Comparison of ENCODE assay signal across 2 cellular contexts in the genomic region with DNA sequence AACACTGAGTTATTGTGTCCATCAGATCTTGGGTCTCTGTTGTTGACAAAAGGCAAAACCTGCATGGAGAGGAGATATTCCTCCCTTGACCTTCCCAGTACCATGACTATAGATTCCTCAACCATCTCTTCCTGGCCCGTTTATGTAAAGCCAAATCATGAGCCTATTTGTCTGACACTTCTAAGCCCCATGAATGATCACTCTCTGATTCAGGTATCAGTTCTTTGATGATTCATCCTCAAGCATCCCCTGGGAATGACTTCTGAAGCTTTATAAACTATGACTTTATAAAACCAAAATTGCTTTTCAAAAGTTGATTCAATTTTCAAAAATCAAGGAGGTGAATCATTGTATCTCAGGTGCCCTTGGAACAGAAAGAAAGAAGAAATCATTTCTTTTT.
A peak's percentile ranks its signal among the peaks of the same experiment; 100 is the strongest.
TF ChIP-seq lines count a peak whose summit lies in the region.

No MANE protein-coding gene starts in this region.

TF ChIP-seq in A549, 52 proteins besides CTCF, POLR2A, EP300 and RAD21 (continued from another document):
- TF ChIP-seq, protein P1, sequence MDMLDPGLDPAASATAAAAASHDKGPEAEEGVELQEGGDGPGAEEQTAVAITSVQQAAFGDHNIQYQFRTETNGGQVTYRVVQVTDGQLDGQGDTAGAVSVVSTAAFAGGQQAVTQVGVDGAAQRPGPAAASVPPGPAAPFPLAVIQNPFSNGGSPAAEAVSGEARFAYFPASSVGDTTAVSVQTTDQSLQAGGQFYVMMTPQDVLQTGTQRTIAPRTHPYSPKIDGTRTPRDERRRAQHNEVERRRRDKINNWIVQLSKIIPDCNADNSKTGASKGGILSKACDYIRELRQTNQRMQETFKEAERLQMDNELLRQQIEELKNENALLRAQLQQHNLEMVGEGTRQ (IDR thresholded peaks at IDR 0.05): no peak
- no peak for TF ChIP-seq BHLHE40 (IDR thresholded peaks at IDR 0.05; ENCODE audit: low read depth, low read length)
- TF ChIP-seq EHMT2 (IDR thresholded peaks at IDR 0.05; ENCODE audit: low read depth): no peak
- TF ChIP-seq RFX5 (IDR thresholded peaks at IDR 0.05): no peak
- TF ChIP-seq FOSB (CRISPR knock-in tag; IDR thresholded peaks at IDR 0.05): no peak
- TF ChIP-seq, protein P2, sequence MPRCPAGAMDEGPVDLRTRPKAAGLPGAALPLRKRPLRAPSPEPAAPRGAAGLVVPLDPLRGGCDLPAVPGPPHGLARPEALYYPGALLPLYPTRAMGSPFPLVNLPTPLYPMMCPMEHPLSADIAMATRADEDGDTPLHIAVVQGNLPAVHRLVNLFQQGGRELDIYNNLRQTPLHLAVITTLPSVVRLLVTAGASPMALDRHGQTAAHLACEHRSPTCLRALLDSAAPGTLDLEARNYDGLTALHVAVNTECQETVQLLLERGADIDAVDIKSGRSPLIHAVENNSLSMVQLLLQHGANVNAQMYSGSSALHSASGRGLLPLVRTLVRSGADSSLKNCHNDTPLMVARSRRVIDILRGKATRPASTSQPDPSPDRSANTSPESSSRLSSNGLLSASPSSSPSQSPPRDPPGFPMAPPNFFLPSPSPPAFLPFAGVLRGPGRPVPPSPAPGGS (IDR thresholded peaks at IDR 0.05): no peak
- TF ChIP-seq, protein P3, sequence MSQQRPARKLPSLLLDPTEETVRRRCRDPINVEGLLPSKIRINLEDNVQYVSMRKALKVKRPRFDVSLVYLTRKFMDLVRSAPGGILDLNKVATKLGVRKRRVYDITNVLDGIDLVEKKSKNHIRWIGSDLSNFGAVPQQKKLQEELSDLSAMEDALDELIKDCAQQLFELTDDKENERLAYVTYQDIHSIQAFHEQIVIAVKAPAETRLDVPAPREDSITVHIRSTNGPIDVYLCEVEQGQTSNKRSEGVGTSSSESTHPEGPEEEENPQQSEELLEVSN (IDR thresholded peaks at IDR 0.05; ENCODE audit: borderline replicate concordance, low read depth): no peak
- TF ChIP-seq SREBF2 (IDR thresholded peaks at IDR 0.05): no peak

TF ChIP-seq in HCT116, 20 proteins besides CTCF, POLR2A, EP300 and RAD21 (continued from another document):
- TF ChIP-seq, protein P4, sequence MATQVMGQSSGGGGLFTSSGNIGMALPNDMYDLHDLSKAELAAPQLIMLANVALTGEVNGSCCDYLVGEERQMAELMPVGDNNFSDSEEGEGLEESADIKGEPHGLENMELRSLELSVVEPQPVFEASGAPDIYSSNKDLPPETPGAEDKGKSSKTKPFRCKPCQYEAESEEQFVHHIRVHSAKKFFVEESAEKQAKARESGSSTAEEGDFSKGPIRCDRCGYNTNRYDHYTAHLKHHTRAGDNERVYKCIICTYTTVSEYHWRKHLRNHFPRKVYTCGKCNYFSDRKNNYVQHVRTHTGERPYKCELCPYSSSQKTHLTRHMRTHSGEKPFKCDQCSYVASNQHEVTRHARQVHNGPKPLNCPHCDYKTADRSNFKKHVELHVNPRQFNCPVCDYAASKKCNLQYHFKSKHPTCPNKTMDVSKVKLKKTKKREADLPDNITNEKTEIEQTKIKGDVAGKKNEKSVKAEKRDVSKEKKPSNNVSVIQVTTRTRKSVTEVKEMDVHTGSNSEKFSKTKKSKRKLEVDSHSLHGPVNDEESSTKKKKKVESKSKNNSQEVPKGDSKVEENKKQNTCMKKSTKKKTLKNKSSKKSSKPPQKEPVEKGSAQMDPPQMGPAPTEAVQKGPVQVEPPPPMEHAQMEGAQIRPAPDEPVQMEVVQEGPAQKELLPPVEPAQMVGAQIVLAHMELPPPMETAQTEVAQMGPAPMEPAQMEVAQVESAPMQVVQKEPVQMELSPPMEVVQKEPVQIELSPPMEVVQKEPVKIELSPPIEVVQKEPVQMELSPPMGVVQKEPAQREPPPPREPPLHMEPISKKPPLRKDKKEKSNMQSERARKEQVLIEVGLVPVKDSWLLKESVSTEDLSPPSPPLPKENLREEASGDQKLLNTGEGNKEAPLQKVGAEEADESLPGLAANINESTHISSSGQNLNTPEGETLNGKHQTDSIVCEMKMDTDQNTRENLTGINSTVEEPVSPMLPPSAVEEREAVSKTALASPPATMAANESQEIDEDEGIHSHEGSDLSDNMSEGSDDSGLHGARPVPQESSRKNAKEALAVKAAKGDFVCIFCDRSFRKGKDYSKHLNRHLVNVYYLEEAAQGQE (IDR thresholded peaks at IDR 0.05; ENCODE audit: low read depth): no peak
- TF ChIP-seq CEBPB (IDR thresholded peaks at IDR 0.05; ENCODE audit: low read depth) (peak; percentile 43; the same call in 1 of the 2 replicates), ZFX (IDR thresholded peaks at IDR 0.05) (no peak), POLR2AphosphoS5 (IDR thresholded peaks at IDR 0.05; ENCODE audit: low read depth, low read length) (no peak), FOSL1 (IDR thresholded peaks at IDR 0.05; ENCODE audit: low read depth) (peak; percentile 87), JUND (IDR thresholded peaks at IDR 0.05) (peak; percentile 81), SP1 (IDR thresholded peaks at IDR 0.05; ENCODE audit: low read depth) (peak; percentile 73), TCF7L2 (IDR thresholded peaks at IDR 0.05; ENCODE audit: borderline replicate concordance, extremely low read depth, insufficient read depth, insufficient read length) (peak; percentile 64), YY1 (IDR thresholded peaks at IDR 0.05; ENCODE audit: extremely low read depth, insufficient replicate concordance, low read depth, low read length) (no peak), ELF1 (IDR thresholded peaks at IDR 0.05; ENCODE audit: borderline replicate concordance, low read depth) (no peak), SIN3A (IDR thresholded peaks at IDR 0.05; ENCODE audit: low read depth) (0 out of 2 replicates have a peak, but pooled peaks have one; percentile 27), EZH2 (IDR thresholded peaks at IDR 0.05) (no peak), CBX3 (IDR thresholded peaks at IDR 0.05; ENCODE audit: low read depth) (peak; percentile 37; the same call in 1 of the 2 replicates)
- TF ChIP-seq, protein P5, sequence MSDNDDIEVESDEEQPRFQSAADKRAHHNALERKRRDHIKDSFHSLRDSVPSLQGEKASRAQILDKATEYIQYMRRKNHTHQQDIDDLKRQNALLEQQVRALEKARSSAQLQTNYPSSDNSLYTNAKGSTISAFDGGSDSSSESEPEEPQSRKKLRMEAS (IDR thresholded peaks at IDR 0.05): peak; percentile 27; the same call in 1 of the 2 replicates
